Comparison of ENCODE assay signal across 8 cellular contexts in genomic region chr19:343941-344624, GRCh38. TPM values are rescaled to one million over a fixed set of nuclear protein-coding genes. Genes with fewer than 3 reads are reported as not detected.
DNase-seq lines count a peak whose midpoint lies in the region; ATAC-seq, FAIRE-seq and TF ChIP-seq lines count a peak whose summit lies in the region.

No MANE protein-coding gene starts in this region.

- intact Hi-C loops in heart left ventricle (cut with DNase I) (loop anchor here in 1 of 10 donors (2.0 kb wide), 1 partner anchor 33 kb away; no protein-coding TSS in a partner anchor), psoas muscle (cut with DNase I) (no loop called here)

- TF ChIP-seq POLR2A in heart left ventricle (IDR thresholded peaks at IDR 0.05) = no peak

- H3K27me3 ChIP-seq in heart left ventricle = no peaks in the 10 kb centered on the region
- H3K27me3 ChIP-seq in psoas muscle (ENCODE audit: insufficient read depth in 3 of 3, low read length in 2 of 3) = peaks cover 0 to 6% (median 4%) of the 10 kb centered on the region in 3 donors

- peaks cover 0 to 5% (median 0%) of the 10 kb centered on the region in 9 donors for H3K36me3 ChIP-seq in heart left ventricle
- no peaks in the 10 kb centered on the region for H3K36me3 ChIP-seq in psoas muscle (ENCODE audit: insufficient read depth in 1 of 2, low read depth in 1 of 2)

- 1% methylated on average over 11 to 68 of the region's 70 CpGs for WGBS in heart left ventricle, 4 donors
- WGBS in psoas muscle, 3 donors = 0 to 3% (median 1%) methylated on average over 30 to 70 of the region's 70 CpGs

- FAIRE-seq in D721Med (lab: Jason Lieb, UNC) = no peak

- peak; percentile 32 for ATAC-seq in GM21423 (IDR thresholded peaks at IDR 0.05; ENCODE audit: unreplicated experiment)
- ATAC-seq in heart left ventricle = peak in 1 of 4 donors; percentile 32
- peak; percentile 11 to 30 (median 20) for ATAC-seq in psoas muscle

- DNase-seq in D721Med (ENCODE audit: insufficient read length, low spot score) = peak; percentile 80
- DNase-seq in Jurkat, Clone E6-1 (ENCODE audit: low read depth, low spot score) = no peak
- DNase-seq in activated T-helper 1 cell treated with Interleukin-2 at 50 U/mL for 16 hours (ENCODE audit: low read depth) = peak; percentile 26
- peak in 1 of 5 donors; percentile 64 for DNase-seq in heart left ventricle
- DNase-seq in psoas muscle = peak; percentile 30 to 58
- DNase-seq in islet precursor cell = no peak
- no peak for DNase-seq in GOT3 (lab: John Stamatoyannopoulos, UW)

- peak overlapping the region; percentile 50 to 90 (median 86) for H3K27ac ChIP-seq in heart left ventricle
- peak overlapping the region; percentile 65 for H3K27ac ChIP-seq in psoas muscle

- H3K9me3 ChIP-seq in heart left ventricle (no peaks in the 10 kb centered on the region), psoas muscle (no peaks in the 10 kb centered on the region)

- TF ChIP-seq CTCF in D721Med (IDR thresholded peaks at IDR 0.05; ENCODE audit: insufficient read depth, missing control alignments) (no peak), heart left ventricle (IDR thresholded peaks at IDR 0.05) (no peak), psoas muscle (IDR thresholded peaks at IDR 0.05) (no peak)

- H3K4me1 ChIP-seq in heart left ventricle (peaks cover 0 to 44% (median 29%) of the 10 kb centered on the region in 12 donors), psoas muscle (peaks cover 35% of the 10 kb centered on the region)

- peak overlapping the region; percentile 71 for H3K4me3 ChIP-seq in Jurkat, Clone E6-1 (ENCODE audit: low read length)
- H3K4me3 ChIP-seq in heart left ventricle (peak overlapping the region; percentile 61 to 98 (median 89)), psoas muscle (peak overlapping the region; percentile 74)

RNA-seq across cellular contexts. Expression of gene MIER2, which starts 0.5 kb away (rescaled TPM):
- 27.6 TPM for polyA plus RNA-seq in Jurkat, Clone E6-1 (2012; ENCODE audit: insufficient read depth, insufficient read length)
- 10 to 100 TPM; 15.7 to 30.3 (median 19.5) TPM for total RNA-seq in heart left ventricle
- polyA plus RNA-seq in heart left ventricle = 10 to 100 TPM; 18.7 to 22.2 TPM
- 10 to 100 TPM; 19.1 to 22.2 (median 20.2) TPM for total RNA-seq in psoas muscle
- 10 to 100 TPM; 13.3 to 18.9 (median 15.8) TPM for polyA plus RNA-seq in psoas muscle

RNA-seq across cellular contexts. Expression of gene PLPP2, which starts 52.9 kb away (rescaled TPM):
- not detected for polyA plus RNA-seq in Jurkat, Clone E6-1 (2012; ENCODE audit: insufficient read depth, insufficient read length)
- total RNA-seq in heart left ventricle (1 to 10 TPM in 4 of 9 donors, under 1 TPM in 5; 0.09 to 4.1 (median 1.00) TPM), psoas muscle (under 1 TPM in 3 of 4 donors, not detected in 1; 0.32 to 0.93 (median 0.77) TPM)
- polyA plus RNA-seq in heart left ventricle (under 1 TPM; 0.54 to 0.99 TPM), psoas muscle (under 1 TPM; 0.10 to 0.28 (median 0.21) TPM)

Comparison
In these comparisons a context has a peak if more than half of its experiments do, and no peak if none do; other contexts are left out.
1. DNase-seq: peak in D721Med (single experiment), activated T-helper 1 cell treated with Interleukin-2 at 50 U/mL for 16 hours (single experiment) and psoas muscle (2 of 2); none in Jurkat, Clone E6-1 (single experiment), islet precursor cell (single experiment) and GOT3 (single experiment).
2. Peak in every context shown above with its lines, with median percentiles within 50 percentile points of each other: H3K4me3 ChIP-seq.